8 cellular contexts compared by ENCODE assay signal in the genomic region with DNA sequence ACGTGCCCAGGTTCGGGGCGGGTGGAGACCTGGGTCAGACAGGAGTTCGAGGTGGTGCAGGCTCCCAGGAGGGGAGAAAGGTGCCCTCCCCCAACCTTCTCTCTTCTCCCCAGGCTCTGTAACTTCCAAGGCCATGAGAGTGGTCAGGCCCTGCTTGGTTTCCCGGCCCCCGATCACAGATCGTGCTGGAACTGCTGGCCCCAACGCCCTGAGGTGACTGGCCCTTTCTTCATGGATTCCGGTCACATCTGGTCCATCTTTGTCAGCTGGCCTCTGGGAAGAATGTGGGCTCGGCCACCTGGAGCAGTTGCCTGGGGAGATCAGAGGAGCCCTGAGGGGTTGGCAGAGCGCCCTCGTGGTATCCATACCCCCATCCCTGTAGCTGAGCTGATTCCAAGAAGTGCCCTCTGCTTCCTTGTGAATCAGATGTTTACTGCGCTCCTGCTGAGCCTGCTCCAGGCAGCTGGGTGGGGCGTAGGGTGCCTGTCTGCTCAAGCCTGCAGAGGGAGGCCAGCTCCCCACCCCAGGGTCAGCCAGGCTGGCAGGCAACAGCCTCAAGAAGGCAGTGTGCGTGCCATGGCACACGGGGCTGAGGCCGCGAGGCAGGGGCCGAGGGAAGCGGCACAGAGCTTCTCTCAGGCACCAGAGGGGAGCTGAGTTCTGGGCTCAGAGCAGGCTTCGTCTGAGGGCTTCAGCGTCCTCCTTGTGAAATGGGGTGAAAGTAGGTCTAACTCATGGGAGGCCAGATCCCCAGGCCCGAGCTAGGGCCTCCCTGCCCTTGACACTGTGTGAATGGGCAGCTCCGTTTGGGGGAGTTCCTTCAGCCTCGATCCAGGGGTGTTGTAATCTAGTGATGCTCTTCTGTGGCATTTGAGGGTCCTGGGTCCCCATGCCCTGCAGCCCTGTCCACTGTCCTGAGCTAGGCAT. TPM values are rescaled to one million over a fixed set of nuclear protein-coding genes. Genes with fewer than 3 reads are reported as not detected.
DNase-seq lines count a peak whose midpoint lies in the region; ATAC-seq and TF ChIP-seq lines count a peak whose summit lies in the region.

No MANE protein-coding gene starts in this region.

- TF ChIP-seq CTCF in BJ (IDR thresholded peaks at IDR 0.05; ENCODE audit: insufficient read depth, low read depth, low read length) (no peak; the same call in 1 of the 2 replicates), epithelial cell of esophagus (IDR thresholded peaks at IDR 0.05; ENCODE audit: insufficient read depth, low read depth, low read length, missing control alignments) (no peak), omental fat pad (IDR thresholded peaks at IDR 0.05) (no peak)

- CTCF ChIA-PET in BJ (lab: Yijun Ruan, JAX) = interaction anchor here (1.4 kb wide), 1 partner anchor 33 kb away, joined by 6 read pairs; no protein-coding TSS in a partner anchor

- no peaks in the 10 kb centered on the region for H3K27me3 ChIP-seq in BJ (ENCODE audit: control insufficient read depth, insufficient read depth, low read length)

- peaks cover 3% of the 10 kb centered on the region; the same call in 1 of the 2 replicates for H3K36me3 ChIP-seq in BJ (ENCODE audit: control insufficient read depth, insufficient read depth, low read length)

- POLR2A ChIA-PET in BJ (lab: Charles Lee) = no interaction called here

- DNase-seq in BJ (ENCODE audit: low read depth) (peak; percentile 37), NCI-H1092 treated with DMSO at 0.1 percent for 48 hours (lab: John Stamatoyannopoulos, UW) (peak; percentile 32), epithelial cell of esophagus (ENCODE audit: low read depth) (peak; percentile 88), omental fat pad (ENCODE audit: low spot score) (no peak), NCI-H187 treated with DMSO at 0.1 percent for 48 hours (lab: John Stamatoyannopoulos, UW) (no peak), NCI-H1436 (lab: John Stamatoyannopoulos, UW) (no peak)

- ATAC-seq in omental fat pad (ENCODE audit: low FRiP score) (peak; percentile 14), HG03565 (IDR thresholded peaks at IDR 0.05; ENCODE audit: unreplicated experiment) (no peak), HG03439 (IDR thresholded peaks at IDR 0.05; ENCODE audit: unreplicated experiment) (no peak)

- H3K4me3 ChIP-seq in BJ (ENCODE audit: low read depth, low read length) (no peak overlapping the region), epithelial cell of esophagus (ENCODE audit: low read length) (no peak overlapping the region)

RNA-seq across cellular contexts. Expression of a gene that starts 3.6 kb away (rescaled TPM):
- polyA plus RNA-seq in BJ (2011; rRNA removed) = 23.9 and 42.2 TPM in 2 replicates
- 30.9 and 34.6 TPM in 2 replicates for polyA minus RNA-seq in BJ (2011; rRNA and poly(A)+ RNA removed)
- 100 to 1,000 TPM in 1 of 4 donors, 10 to 100 TPM in 3; 26.2 to 109 (median 66.0) TPM for total RNA-seq in omental fat pad

RNA-seq across cellular contexts. Expression of a gene that starts 40.4 kb away (rescaled TPM):
- 32.5 and 48.1 TPM in 2 replicates for polyA plus RNA-seq in BJ (2011; rRNA removed)
- 10.4 and 10.5 TPM in 2 replicates for polyA minus RNA-seq in BJ (2011; rRNA and poly(A)+ RNA removed)
- 100 to 1,000 TPM in 1 of 4 donors, 10 to 100 TPM in 3; 50.1 to 108 (median 75.4) TPM for total RNA-seq in omental fat pad

RNA-seq across cellular contexts. Expression of a gene that starts 47.1 kb away (rescaled TPM):
- 96.8 and 140 TPM in 2 replicates for polyA plus RNA-seq in BJ (2011; rRNA removed)
- polyA minus RNA-seq in BJ (2011; rRNA and poly(A)+ RNA removed) = 70.2 and 91.2 TPM in 2 replicates
- total RNA-seq in omental fat pad = 100 to 1,000 TPM; 155 to 269 (median 177) TPM

Comparison
In these comparisons a context has a peak if more than half of its experiments do, and no peak if none do; other contexts are left out.
1. DNase-seq: peak in BJ (single experiment), NCI-H1092 treated with DMSO at 0.1 percent for 48 hours (single experiment) and epithelial cell of esophagus (single experiment); none in omental fat pad (single experiment), NCI-H187 treated with DMSO at 0.1 percent for 48 hours (single experiment) and NCI-H1436 (single experiment).